In the genomic region with DNA sequence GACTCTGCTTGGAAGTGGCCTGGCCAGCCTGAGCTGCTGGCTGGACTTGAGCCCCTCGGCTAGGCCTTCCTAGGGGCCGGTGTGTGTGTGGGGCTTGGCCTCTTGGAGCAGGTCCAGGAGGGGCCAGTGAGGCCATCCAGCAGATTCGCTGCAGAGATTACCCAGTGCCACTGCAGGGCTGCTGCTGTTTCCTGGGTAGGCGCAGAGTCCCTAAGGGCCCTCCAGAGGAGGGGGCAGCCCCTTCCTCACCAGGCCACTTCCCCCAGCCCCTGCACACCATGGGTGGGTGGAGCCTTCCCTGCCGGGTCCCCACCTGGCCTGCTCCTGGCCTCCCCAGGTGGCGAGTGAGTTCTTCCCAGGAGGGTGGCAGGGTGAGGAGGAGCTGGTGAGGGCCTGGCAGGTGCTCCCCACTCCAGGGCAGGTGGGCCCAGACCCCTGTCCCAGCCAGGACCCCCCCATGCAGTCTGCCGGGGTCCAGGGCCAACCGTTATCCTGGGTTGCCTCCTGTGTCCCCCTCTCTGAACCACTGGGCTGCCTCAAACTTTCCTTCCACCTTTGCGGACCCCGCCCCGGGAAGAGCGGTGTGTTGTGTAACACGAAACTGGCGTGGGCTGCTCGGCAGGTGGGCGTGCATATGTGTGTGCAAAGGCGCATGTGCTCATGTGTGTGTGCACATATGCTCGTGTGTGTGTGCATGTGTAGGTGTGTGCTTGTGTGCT, we compare ENCODE assay signal across 1 cellular context.
TF ChIP-seq lines count a peak whose summit lies in the region.

No MANE protein-coding gene starts in this region.

TF ChIP-seq in HepG2, 621 proteins besides CTCF, POLR2A, EP300 and RAD21:
- TF ChIP-seq, protein P1, sequence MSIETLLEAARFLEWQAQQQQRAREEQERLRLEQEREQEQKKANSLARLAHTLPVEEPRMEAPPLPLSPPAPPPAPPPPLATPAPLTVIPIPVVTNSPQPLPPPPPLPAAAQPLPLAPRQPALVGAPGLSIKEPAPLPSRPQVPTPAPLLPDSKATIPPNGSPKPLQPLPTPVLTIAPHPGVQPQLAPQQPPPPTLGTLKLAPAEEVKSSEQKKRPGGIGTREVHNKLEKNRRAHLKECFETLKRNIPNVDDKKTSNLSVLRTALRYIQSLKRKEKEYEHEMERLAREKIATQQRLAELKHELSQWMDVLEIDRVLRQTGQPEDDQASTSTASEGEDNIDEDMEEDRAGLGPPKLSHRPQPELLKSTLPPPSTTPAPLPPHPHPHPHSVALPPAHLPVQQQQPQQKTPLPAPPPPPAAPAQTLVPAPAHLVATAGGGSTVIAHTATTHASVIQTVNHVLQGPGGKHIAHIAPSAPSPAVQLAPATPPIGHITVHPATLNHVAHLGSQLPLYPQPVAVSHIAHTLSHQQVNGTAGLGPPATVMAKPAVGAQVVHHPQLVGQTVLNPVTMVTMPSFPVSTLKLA (IDR thresholded peaks at IDR 0.05) = peak; percentile 53
- TF ChIP-seq, protein P2, sequence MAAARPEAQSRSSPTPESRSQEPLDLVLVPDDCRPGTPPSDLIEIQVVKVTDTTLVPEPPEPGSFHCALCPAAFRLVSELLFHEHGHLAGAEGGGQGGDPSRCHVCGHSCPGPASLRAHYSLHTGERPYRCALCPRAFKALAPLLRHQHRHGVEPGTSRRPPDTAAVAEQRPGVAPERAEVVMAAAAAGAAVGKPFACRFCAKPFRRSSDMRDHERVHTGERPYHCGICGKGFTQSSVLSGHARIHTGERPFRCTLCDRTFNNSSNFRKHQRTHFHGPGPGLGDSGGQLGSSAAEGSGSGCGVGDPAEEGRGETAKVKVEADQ (CRISPR knock-in tag; IDR thresholded peaks at IDR 0.05; ENCODE audit: borderline replicate concordance) = no peak
